Comparison of ENCODE assay signal across 28 cellular contexts in genomic region chr7:44150966-44151678, GRCh38. TPM values are rescaled to one million over a fixed set of nuclear protein-coding genes. Genes with fewer than 3 reads are reported as not detected.
DNase-seq lines count a peak whose midpoint lies in the region; ATAC-seq lines count a peak whose summit lies in the region.
"Had no signal": no experiment of that assay in that cellular context is flagged by ENCODE, and none has a peak within 500 bp of the region (broad histone marks: within the 10 kb centered on the region; RNA-seq: fewer than 3 reads in every experiment).

No MANE protein-coding gene starts in this region.

- ATAC-seq in stimulated activated naive CD8-positive, alpha-beta T cell treated with anti-CD3 and anti-CD28 coated beads, Interleukin-15, amount 100 ng/mL, for 72 hours, result no peak
- ATAC-seq: activated CD4-positive, CD25-positive, alpha-beta regulatory T cell treated with anti-CD3 and anti-CD28 coated beads, Interleukin-2, amount 50 U/mL, for 24 hours; activated naive CD8-positive, alpha-beta T cell treated with anti-CD3 and anti-CD28 coated beads, Interleukin-2, amount 50 U/mL, for 24 hours; T-cell had no signal

- no peak overlapping the region for H3K4me3 Mint-ChIP-seq in stimulated activated naive CD8-positive, alpha-beta T cell treated with anti-CD3 and anti-CD28 coated beads, Interleukin-15, amount 100 ng/mL, for 72 hours
- H3K4me3 Mint-ChIP-seq: activated CD4-positive, alpha-beta memory T cell treated with anti-CD3 and anti-CD28 coated beads for 36 hours; activated naive CD8-positive, alpha-beta T cell treated with anti-CD3 and anti-CD28 coated beads, Interleukin-2, amount 50 U/mL, for 24 hours; CD4-positive, alpha-beta T cell; IgD-negative memory B cell; stimulated activated memory B cell treated with anti-CD40 and anti-IgM and Interleukin-4, amounts not matched to agents 10 μg/mL and 1 μg/mL and 100 μg/mL, for 72 hours; T-cell had no signal

- peak; percentile 25 for DNase-seq in activated effector memory CD4-positive, alpha-beta T cell treated with anti-CD3 and anti-CD28 coated beads, Interleukin-2, amount 50 U/mL, for 16 hours
- DNase-seq in activated effector memory CD4-positive, alpha-beta T cell treated with Interleukin-2 at 50 U/mL for 16 hours, result no peak
- DNase-seq in cerebellar nuclear complex (lab: John Stamatoyannopoulos, UW) (peak; percentile 17 to 24), mesenteric fat pad (ENCODE audit: low spot score) (peak; percentile 75), NCI-H82 (lab: John Stamatoyannopoulos, UW) (no peak), amniotic stem cell (lab: John Stamatoyannopoulos, UW) (no peak), Ammon's horn (ENCODE audit: low spot score) (no peak)
- no peak for DNase-seq in stimulated activated naive CD8-positive, alpha-beta T cell treated with anti-CD3 and anti-CD28 coated beads, Interleukin-15, amount 100 ng/mL, for 72 hours
- DNase-seq: activated CD4-positive, alpha-beta memory T cell treated with anti-CD3 and anti-CD28 coated beads for 36 hours; activated naive CD8-positive, alpha-beta T cell treated with anti-CD3 and anti-CD28 coated beads, Interleukin-2, amount 50 U/mL, for 24 hours; effector CD8-positive, alpha-beta T cell; erythroblast; NCI-H1092; NCI-H187; sigmoid colon; stimulated activated CD4-positive, alpha-beta T cell treated with anti-CD3 and anti-CD28 coated beads, Interleukin-4, amount 100 ng/mL, for 4 hours had no signal

- no peaks in the 10 kb centered on the region for H3K27me3 Mint-ChIP-seq in stimulated activated naive CD8-positive, alpha-beta T cell treated with anti-CD3 and anti-CD28 coated beads, Interleukin-15, amount 100 ng/mL, for 72 hours
- H3K27me3 Mint-ChIP-seq: activated CD4-positive, alpha-beta memory T cell treated with anti-CD3 and anti-CD28 coated beads for 36 hours; activated naive CD8-positive, alpha-beta T cell treated with anti-CD3 and anti-CD28 coated beads, Interleukin-2, amount 50 U/mL, for 24 hours; CD4-positive, alpha-beta T cell; IgD-negative memory B cell; stimulated activated memory B cell treated with anti-CD40 and anti-IgM and Interleukin-4, amounts not matched to agents 10 μg/mL and 1 μg/mL and 100 μg/mL, for 72 hours had no signal

- H3K27ac Mint-ChIP-seq in stimulated activated naive CD8-positive, alpha-beta T cell treated with anti-CD3 and anti-CD28 coated beads, Interleukin-15, amount 100 ng/mL, for 72 hours, result no peak overlapping the region
- H3K27ac Mint-ChIP-seq: activated CD4-positive, alpha-beta memory T cell treated with anti-CD3 and anti-CD28 coated beads for 36 hours; activated naive CD8-positive, alpha-beta T cell treated with anti-CD3 and anti-CD28 coated beads, Interleukin-2, amount 50 U/mL, for 24 hours; CD4-positive, alpha-beta T cell; progenitor cell of endocrine pancreas; stimulated activated memory B cell treated with anti-CD40 and anti-IgM and Interleukin-4, amounts not matched to agents 10 μg/mL and 1 μg/mL and 100 μg/mL, for 72 hours; T-cell had no signal

- H3K4me1 Mint-ChIP-seq in stimulated activated naive CD8-positive, alpha-beta T cell treated with anti-CD3 and anti-CD28 coated beads, Interleukin-15, amount 100 ng/mL, for 72 hours, result peaks cover 4% of the 10 kb centered on the region
- H3K4me1 Mint-ChIP-seq: activated naive CD8-positive, alpha-beta T cell treated with anti-CD3 and anti-CD28 coated beads, Interleukin-2, amount 50 U/mL, for 24 hours; IgD-negative memory B cell had no signal

- H3K9me3 Mint-ChIP-seq in stimulated activated naive CD8-positive, alpha-beta T cell treated with anti-CD3 and anti-CD28 coated beads, Interleukin-15, amount 100 ng/mL, for 72 hours, result no peaks in the 10 kb centered on the region
- H3K9me3 Mint-ChIP-seq: activated CD4-positive, alpha-beta memory T cell treated with anti-CD3 and anti-CD28 coated beads for 36 hours; activated naive CD8-positive, alpha-beta T cell treated with anti-CD3 and anti-CD28 coated beads, Interleukin-2, amount 50 U/mL, for 24 hours; CD4-positive, alpha-beta T cell; IgD-negative memory B cell; stimulated activated memory B cell treated with anti-CD40 and anti-IgM and Interleukin-4, amounts not matched to agents 10 μg/mL and 1 μg/mL and 100 μg/mL, for 72 hours; T-cell had no signal

RNA-seq across cellular contexts. Expression of gene MYL7, which starts 10.0 kb away (rescaled TPM):
- total RNA-seq in mesenteric fat pad, result not detected
- total RNA-seq: activated CD4-positive, alpha-beta memory T cell treated with anti-CD3 and anti-CD28 coated beads for 36 hours; CD4-positive, alpha-beta T cell; chondrocyte; GM12878; lung microvascular endothelial cell; RPMI7951; sigmoid colon; SJCRH30; T-cell; uterus had no signal

RNA-seq across cellular contexts. Expression of gene POLD2, which starts 27.8 kb away (rescaled TPM):
- total RNA-seq in mesenteric fat pad, result 60.2 TPM

RNA-seq across cellular contexts. Expression of gene GCK, which starts 38.1 kb away (rescaled TPM):
- 0.48 TPM for total RNA-seq in mesenteric fat pad
- total RNA-seq: GM12878, SJCRH30 had no signal

RNA-seq across cellular contexts. Expression of gene AEBP1, which starts 47.0 kb away (rescaled TPM):
- total RNA-seq in mesenteric fat pad, result 267 TPM

RNA-seq across cellular contexts. Expression of gene YKT6, which starts 49.7 kb away (rescaled TPM):
- 77.4 TPM for total RNA-seq in mesenteric fat pad

Comparison
In these comparisons a context has a peak if more than half of its experiments do, and no peak if none do; other contexts are left out.
1. DNase-seq: peak in activated effector memory CD4-positive, alpha-beta T cell treated with anti-CD3 and anti-CD28 coated beads, Interleukin-2, amount 50 U/mL, for 16 hours (single experiment), cerebellar nuclear complex (2 of 2) and mesenteric fat pad (single experiment); none in activated effector memory CD4-positive, alpha-beta T cell treated with Interleukin-2 at 50 U/mL for 16 hours (single experiment), NCI-H82 (single experiment), amniotic stem cell (single experiment), stimulated activated naive CD8-positive, alpha-beta T cell treated with anti-CD3 and anti-CD28 coated beads, Interleukin-15, amount 100 ng/mL, for 72 hours (0 of 2) and Ammon's horn (single experiment).